37 cellular contexts compared by ENCODE assay signal in genomic region chr12:111254106-111254505, GRCh38.
A peak's percentile ranks its signal among the peaks of the same experiment; 100 is the strongest.
DNase-seq lines count a peak whose midpoint lies in the region; ATAC-seq, FAIRE-seq and TF ChIP-seq lines count a peak whose summit lies in the region.
"Had no signal": no experiment of that assay in that cellular context is flagged by ENCODE, and none has a peak within 500 bp of the region (broad histone marks: within the 10 kb centered on the region; RNA-seq: fewer than 3 reads in every experiment).

No MANE protein-coding gene starts in this region.

- no peak overlapping the region for H2BK15ac ChIP-seq in H1 (ENCODE audit: low read length)

- 0% methylated on average over 2 of the region's 3 CpGs for WGBS in HepG2 (ENCODE audit: low lambda C conversion rate)
- WGBS in right lobe of liver (ENCODE audit: insufficient coverage, low coverage, low lambda C conversion rate, missing lambda C conversion rate) = 63% methylated on average over 2 of the region's 3 CpGs
- 0% methylated on average over 3 of the region's 3 CpGs for WGBS in K562 (ENCODE audit: insufficient coverage, low coverage, missing lambda C conversion rate)
- WGBS in H1 (ENCODE audit: extremely low coverage in 1 of 2, insufficient coverage in 1 of 2, insufficient read length in 1 of 2, insufficient replicate concordance in 2 of 2, low coverage in 1 of 2, low lambda C conversion rate in 2 of 2, missing lambda C conversion rate in 1 of 2), 2 experiments = 96% methylated on average over 3 of the region's 3 CpGs; no CpG with 5 or more reads in 1 of the 2 experiments
- no CpG with 5 or more reads among the region's 3 CpGs for WGBS in trophoblast cell (ENCODE audit: extremely low coverage, insufficient coverage, insufficient read length)

- H2BK12ac ChIP-seq in H1 (ENCODE audit: low read depth, low read length) = no peak overlapping the region
- no peak overlapping the region for H2BK12ac ChIP-seq in trophoblast cell (ENCODE audit: low read length)

- H3K9me3 ChIP-seq in HepG2 (ENCODE audit: low read length) (no peaks in the 10 kb centered on the region), right lobe of liver (no peaks in the 10 kb centered on the region), K562 (replicated peaks; ENCODE audit: control insufficient read depth, insufficient read depth, low read depth, low read length) (no peaks in the 10 kb centered on the region), H1 (ENCODE audit: insufficient read depth in 2 of 2, low read depth in 1 of 2, low read length in 1 of 2) (no peaks in the 10 kb centered on the region), trophoblast cell (ENCODE audit: insufficient read depth, low read depth, low read length) (no peaks in the 10 kb centered on the region)
- H3K9me3 ChIP-seq: A549; BE2C; BLaER1; BLaER1 treated with 17β-estradiol and CSF1 and Interleukin-3, amounts not matched to agents 10 nM and 100 nM; Caco-2 had no signal

- no peaks in the 10 kb centered on the region for H3K4me1 ChIP-seq in HepG2 (ENCODE audit: insufficient read depth, low read length)
- H3K4me1 ChIP-seq in right lobe of liver = no peaks in the 10 kb centered on the region
- H3K4me1 ChIP-seq in K562 (replicated peaks in 1 of 2; ENCODE audit: control insufficient read depth in 2 of 2, insufficient read depth in 2 of 2, low read length in 2 of 2) = no peaks in the 10 kb centered on the region; a peak in 1 of 5 replicates
- no peaks in the 10 kb centered on the region; a peak in 1 of 7 replicates for H3K4me1 ChIP-seq in H1 (replicated peaks in 1 of 4; ENCODE audit: control insufficient read depth in 3 of 4, insufficient read depth in 4 of 4, low read length in 3 of 4)
- no peaks in the 10 kb centered on the region for H3K4me1 ChIP-seq in trophoblast cell (ENCODE audit: control insufficient read depth in 1 of 2, insufficient read depth in 2 of 2, low read length in 2 of 2)
- H3K4me1 ChIP-seq: A549, BE2C, Caco-2 had no signal

- H3K4me1 Mint-ChIP-seq in chondrocyte (ENCODE audit: low read depth) = no peaks in the 10 kb centered on the region
- H3K4me1 Mint-ChIP-seq: B cell; CD4-positive, alpha-beta memory T cell; CD8-positive, alpha-beta memory T cell had no signal

- H2AFZ ChIP-seq in HepG2 (ENCODE audit: low read length) (no peak overlapping the region), K562 (ENCODE audit: low read depth, low read length) (no peak overlapping the region), H1 (ENCODE audit: low read length) (no peak overlapping the region), trophoblast cell (ENCODE audit: insufficient read depth, low read length, poor library complexity) (no peak overlapping the region)

- H3K79me1 ChIP-seq in H1 (ENCODE audit: low read depth, low read length) (no peaks in the 10 kb centered on the region), trophoblast cell (ENCODE audit: low read length) (no peaks in the 10 kb centered on the region)

- no peaks in the 10 kb centered on the region for H3K36me3 ChIP-seq in HepG2 (replicated peaks in 1 of 2; ENCODE audit: control insufficient read depth in 1 of 2, insufficient read depth in 2 of 2, low read length in 2 of 2)
- H3K36me3 ChIP-seq in right lobe of liver = no peaks in the 10 kb centered on the region
- H3K36me3 ChIP-seq in K562 (ENCODE audit: control insufficient read depth, insufficient read depth, low read length) = no peaks in the 10 kb centered on the region
- no peaks in the 10 kb centered on the region for H3K36me3 ChIP-seq in H1 (ENCODE audit: control insufficient read depth in 2 of 4, insufficient read depth in 4 of 4, low read length in 3 of 4)
- H3K36me3 ChIP-seq in trophoblast cell (ENCODE audit: control insufficient read depth in 1 of 2, insufficient read depth in 2 of 2, low read length in 2 of 2) = no peaks in the 10 kb centered on the region
- H3K36me3 ChIP-seq: BE2C; BLaER1; BLaER1 treated with 17β-estradiol and CSF1 and Interleukin-3, amounts not matched to agents 10 nM and 100 nM had no signal

- no peak for DNase-seq in HepG2 (ENCODE audit: low spot score)
- DNase-seq in right lobe of liver = no peak
- DNase-seq in K562 (ENCODE audit: extremely low read depth in 1 of 4, low spot score in 3 of 4) = no peak
- no peak for DNase-seq in H1 (ENCODE audit: low read depth in 1 of 2, low spot score in 2 of 2)
- DNase-seq in trophoblast cell = no peak
- DNase-seq in chondrocyte (ENCODE audit: low spot score) = no peak
- DNase-seq: 8988T; ACHN; AML-193; BE2C; C1 segment of cervical spinal cord; Caco-2; Calu3; CD4-positive, alpha-beta memory T cell; CD4-positive, alpha-beta T cell; CD4-positive, CD25-positive, alpha-beta regulatory T cell; CD8-positive, alpha-beta memory T cell; CD8-positive, alpha-beta T cell; COR-L47; DMS 273 treated with DMSO at 0.1 percent for 48 hours; DMS153; DMS53; DMS79; DMS79 treated with DMSO at 0.1 percent for 48 hours; DND-41; EL had no signal

- no peak overlapping the region for H3K56ac ChIP-seq in H1 (replicated peaks; ENCODE audit: insufficient read length, low read depth, low read length)

- TF ChIP-seq POLR2A in HepG2 (IDR thresholded peaks at IDR 0.05; ENCODE audit: insufficient read depth in 1 of 2, low read depth in 2 of 2, low read length in 2 of 2) (no peak), right lobe of liver (IDR thresholded peaks at IDR 0.05) (no peak), K562 (conservative IDR thresholded peaks at IDR 0.05) (no peak), H1 (IDR thresholded peaks at IDR 0.05; ENCODE audit: control extremely low read depth in 1 of 2, low read depth in 2 of 2, low read length in 2 of 2) (no peak)

- CTCF ChIA-PET in HepG2 (lab: Yijun Ruan, JAX; ENCODE audit: low intra/inter-chr PET ratio, low total read pairs) (no interaction called here), K562 (lab: Yijun Ruan, JAX; ENCODE audit: low intra/inter-chr PET ratio) (no interaction called here), H1 (lab: Charles Lee; ENCODE audit: partially characterized antibody) (interaction anchor here (1.2 to 11.8 kb wide), 3 partner anchors 13 to 45 kb away, joined by 4 to 82 read pairs (median 63); no protein-coding TSS in a partner anchor)

- intact Hi-C loops in HepG2 (cut with micrococcal nuclease; ENCODE audit: unreplicated experiment) (no loop called here), right lobe of liver (cut with DNase I) (no loop called here), K562 (cut with micrococcal nuclease) (no loop called here)

- H2BK120ac ChIP-seq in H1 (replicated peaks; ENCODE audit: low read depth, low read length) (no peak overlapping the region), trophoblast cell (ENCODE audit: insufficient read depth, low read length, poor library complexity) (no peak overlapping the region)

- TF ChIP-seq CTCF in HepG2 (CRISPR knock-in tag; IDR thresholded peaks at IDR 0.05) (no peak), right lobe of liver (IDR thresholded peaks at IDR 0.05) (no peak), K562 (IDR thresholded peaks at IDR 0.05 in 2 of 3, conservative IDR thresholded peaks at IDR 0.05 in 1 of 3; ENCODE audit: insufficient read depth in 2 of 3, low read depth in 1 of 3, low read length in 3 of 3) (no peak), H1 (IDR thresholded peaks at IDR 0.05; ENCODE audit: control extremely low read depth in 1 of 3, insufficient read depth in 1 of 3, low read depth in 1 of 3, low read length in 3 of 3) (no peak), chondrocyte (IDR thresholded peaks at IDR 0.05) (no peak)

- no TSS peak for BruUV-seq in HepG2 (replicated peaks; lab: Mats Ljungman, UMichigan)
- no TSS peak for BruUV-seq in K562 (replicated peaks; lab: Mats Ljungman, UMichigan)

- H2AK5ac ChIP-seq in H1 (ENCODE audit: low read depth, low read length) (no peak overlapping the region), trophoblast cell (ENCODE audit: low read length) (no peak overlapping the region)

- no peak overlapping the region for H3K4me2 ChIP-seq in HepG2 (ENCODE audit: low read depth, low read length)
- no peak overlapping the region for H3K4me2 ChIP-seq in K562 (ENCODE audit: insufficient read depth, low read length)
- no peak overlapping the region for H3K4me2 ChIP-seq in H1 (ENCODE audit: insufficient read depth in 1 of 2, low read depth in 2 of 2, low read length in 2 of 2)
- H3K4me2 ChIP-seq in trophoblast cell (ENCODE audit: low read length) = no peak overlapping the region
- H3K4me2 ChIP-seq: A549; BLaER1; BLaER1 treated with 17β-estradiol and CSF1 and Interleukin-3, amounts not matched to agents 10 nM and 100 nM had no signal

- H3K4ac ChIP-seq in H1 (replicated peaks; ENCODE audit: insufficient read length, low read depth, low read length) = peak overlapping the region; percentile 44
- H3K4ac ChIP-seq in trophoblast cell (ENCODE audit: low read depth, low read length) = no peak overlapping the region

- peaks cover 37% of the 10 kb centered on the region for H3K27me3 Mint-ChIP-seq in chondrocyte (ENCODE audit: low read depth)

- TF ChIP-seq RAD21 in HepG2 (CRISPR knock-in tag; IDR thresholded peaks at IDR 0.05) (no peak), K562 (CRISPR knock-in tag; conservative IDR thresholded peaks at IDR 0.05 in 1 of 2, IDR thresholded peaks at IDR 0.05 in 1 of 2) (no peak), H1 (IDR thresholded peaks at IDR 0.05 in 1 of 2, conservative IDR thresholded peaks at IDR 0.05 in 1 of 2; ENCODE audit: low read depth in 2 of 2, low read length in 2 of 2) (no peak)

- ATAC-seq in HepG2 (no peak), right lobe of liver (no peak), K562 (no peak), GM21737 (IDR thresholded peaks at IDR 0.05; ENCODE audit: unreplicated experiment) (no peak), GM21717 (IDR thresholded peaks at IDR 0.05; ENCODE audit: unreplicated experiment) (no peak)
- ATAC-seq: A549; CD8-positive, alpha-beta T cell had no signal

- H3K4me3 Mint-ChIP-seq in chondrocyte (ENCODE audit: unreplicated experiment) = no peak overlapping the region
- H3K4me3 Mint-ChIP-seq: B cell; CD14-positive monocyte; CD4-positive, alpha-beta memory T cell; CD4-positive, alpha-beta T cell; CD4-positive, CD25-positive, alpha-beta regulatory T cell; CD8-positive, alpha-beta memory T cell; CD8-positive, alpha-beta T cell had no signal

- H3K9me1 ChIP-seq in K562 (ENCODE audit: control insufficient read depth, insufficient read depth, low read length) = no peaks in the 10 kb centered on the region

- H3K9ac ChIP-seq in HepG2 (ENCODE audit: insufficient read depth, low read depth, low read length) = no peak overlapping the region
- no peak overlapping the region for H3K9ac ChIP-seq in K562 (ENCODE audit: insufficient read depth in 1 of 2, low read depth in 2 of 2, low read length in 2 of 2)
- H3K9ac ChIP-seq in H1 (replicated peaks in 1 of 4; ENCODE audit: extremely low read depth in 1 of 4, low read depth in 3 of 4, low read length in 3 of 4) = no peak overlapping the region
- peak overlapping the region; percentile 70 for H3K9ac ChIP-seq in trophoblast cell (ENCODE audit: low read length)
- H3K9ac ChIP-seq: BLaER1; BLaER1 treated with 17β-estradiol and CSF1 and Interleukin-3, amounts not matched to agents 10 nM and 100 nM had no signal

- POLR2A ChIA-PET in HepG2 (lab: Yijun Ruan, JAX) (no interaction called here), K562 (lab: Yijun Ruan, JAX) (no interaction called here), H1 (lab: Charles Lee; ENCODE audit: partially characterized antibody) (no interaction called here)

- no peak overlapping the region for H3K18ac ChIP-seq in H1 (ENCODE audit: extremely low read depth, low read length)
- H3K18ac ChIP-seq in trophoblast cell (ENCODE audit: low read length) = no peak overlapping the region

- H4K91ac ChIP-seq in H1 (replicated peaks; ENCODE audit: insufficient read length, low read length) (no peak overlapping the region), trophoblast cell (ENCODE audit: low read depth, low read length) (no peak overlapping the region)

- H3K23me2 ChIP-seq in H1 (ENCODE audit: low read depth, low read length) = no peaks in the 10 kb centered on the region; the same call in 1 of the 2 replicates

- H4K20me1 ChIP-seq in HepG2 (ENCODE audit: insufficient read depth, low read length) (no peaks in the 10 kb centered on the region), K562 (replicated peaks; ENCODE audit: control insufficient read depth, insufficient read depth, low read length) (no peaks in the 10 kb centered on the region; the same call in 1 of the 2 replicates), H1 (replicated peaks in 1 of 2; ENCODE audit: control insufficient read depth in 1 of 2, insufficient read depth in 2 of 2, low read length in 2 of 2) (peaks cover 0 to 1% of the 10 kb centered on the region in 2 experiments)
- H4K20me1 ChIP-seq: BLaER1; BLaER1 treated with 17β-estradiol and CSF1 and Interleukin-3, amounts not matched to agents 10 nM and 100 nM had no signal

- no peak overlapping the region for H4K12ac ChIP-seq in trophoblast cell (ENCODE audit: low read depth, low read length)

- H3K4me3 ChIP-seq in HepG2 (replicated peaks in 1 of 3; ENCODE audit: insufficient read depth in 1 of 3, low read depth in 2 of 3, low read length in 3 of 3) (no peak overlapping the region), right lobe of liver (no peak overlapping the region), K562 (no peak overlapping the region), H1 (ENCODE audit: extremely low read depth in 1 of 4, insufficient read depth in 2 of 4, low read depth in 3 of 4, low read length in 4 of 4) (no peak overlapping the region), trophoblast cell (ENCODE audit: low read depth, low read length) (no peak overlapping the region)
- H3K4me3 ChIP-seq: A549; BLaER1; BLaER1 treated with 17β-estradiol and CSF1 and Interleukin-3, amounts not matched to agents 10 nM and 100 nM had no signal

- H3K27ac ChIP-seq in HepG2 (ENCODE audit: extremely low read length, insufficient read depth, low read length) (no peak overlapping the region), right lobe of liver (no peak overlapping the region), K562 (ENCODE audit: extremely low read depth, low read depth, low read length) (no peak overlapping the region), H1 (ENCODE audit: low read depth, low read length) (no peak overlapping the region), trophoblast cell (ENCODE audit: low read depth, low read length) (no peak overlapping the region)
- H3K27ac ChIP-seq: 22Rv1; A549; BLaER1; BLaER1 treated with 17β-estradiol and CSF1 and Interleukin-3, amounts not matched to agents 10 nM and 100 nM; C4-2B had no signal

- H3K14ac ChIP-seq in H1 (ENCODE audit: insufficient read length) = no peak overlapping the region
- H3K14ac ChIP-seq in trophoblast cell (ENCODE audit: low read length) = no peak overlapping the region

- no peak for TF ChIP-seq EP300 in HepG2 (IDR thresholded peaks at IDR 0.05; ENCODE audit: low read depth in 2 of 2, low read length in 2 of 2)
- no peak for TF ChIP-seq EP300 in HepG2 (CRISPR knock-in tag; IDR thresholded peaks at IDR 0.05; ENCODE audit: borderline replicate concordance)
- no peak for TF ChIP-seq EP300 in K562 (IDR thresholded peaks at IDR 0.05; ENCODE audit: low read length)
- TF ChIP-seq EP300 in H1 (IDR thresholded peaks at IDR 0.05; ENCODE audit: borderline replicate concordance in 1 of 2, low read depth in 2 of 2, low read length in 2 of 2) = no peak

- no peak overlapping the region for H4K5ac ChIP-seq in H1 (ENCODE audit: insufficient read length, low read depth, low read length)

- H2BK5ac ChIP-seq in H1 (ENCODE audit: low read depth, low read length) (no peak overlapping the region), trophoblast cell (ENCODE audit: low read depth, low read length, poor library complexity) (no peak overlapping the region)

- in situ Hi-C loops in HepG2 (cut with HindIII; ENCODE audit: extremely low pct_ligation_motif_present, low pct_unique_long_range_greater_than_20kb) (no loop called here), K562 (cut with MboI) (no loop called here)

- H3K27ac Mint-ChIP-seq in chondrocyte (ENCODE audit: unreplicated experiment) = no peak overlapping the region
- H3K27ac Mint-ChIP-seq: B cell; CD4-positive, alpha-beta memory T cell; CD4-positive, alpha-beta T cell; CD4-positive, CD25-positive, alpha-beta regulatory T cell; CD8-positive, alpha-beta memory T cell; CD8-positive, alpha-beta T cell had no signal

- H3K36me3 Mint-ChIP-seq in chondrocyte (ENCODE audit: low read depth) = no peaks in the 10 kb centered on the region
- H3K36me3 Mint-ChIP-seq: CD14-positive monocyte; CD4-positive, alpha-beta memory T cell; CD4-positive, CD25-positive, alpha-beta regulatory T cell; CD8-positive, alpha-beta memory T cell; CD8-positive, alpha-beta T cell had no signal

- H2BK20ac ChIP-seq in H1 (ENCODE audit: low read length) = no peak overlapping the region

- no peak overlapping the region for H3K23ac ChIP-seq in H1 (ENCODE audit: insufficient read length)
- no peak overlapping the region for H3K23ac ChIP-seq in trophoblast cell (ENCODE audit: low read length)

- H3K9me3 Mint-ChIP-seq in chondrocyte (ENCODE audit: low read depth) = no peaks in the 10 kb centered on the region
- H3K9me3 Mint-ChIP-seq: CD4-positive, alpha-beta memory T cell; CD4-positive, alpha-beta T cell; CD4-positive, CD25-positive, alpha-beta regulatory T cell; CD8-positive, alpha-beta memory T cell; CD8-positive, alpha-beta T cell had no signal

- H4K8ac ChIP-seq in H1 (ENCODE audit: extremely low read depth, insufficient read depth, low read length) (no peak overlapping the region; the same call in 1 of the 2 replicates), trophoblast cell (ENCODE audit: low read depth, low read length) (no peak overlapping the region)

- H3K27me3 ChIP-seq in HepG2 (ENCODE audit: control insufficient read depth in 1 of 2, insufficient read depth in 2 of 2, low read length in 2 of 2) = peaks cover 6 to 35% of the 10 kb centered on the region in 2 experiments; a peak in 4 of 5 replicates
- H3K27me3 ChIP-seq in right lobe of liver = no peaks in the 10 kb centered on the region
- H3K27me3 ChIP-seq in K562 (ENCODE audit: control insufficient read depth in 2 of 2, insufficient read depth in 2 of 2, low read length in 2 of 2) = peaks cover 19 to 53% of the 10 kb centered on the region in 2 experiments
- no peaks in the 10 kb centered on the region for H3K27me3 ChIP-seq in H1 (replicated peaks in 1 of 4; ENCODE audit: control insufficient read depth in 3 of 4, extremely low read depth in 1 of 4, insufficient read depth in 3 of 4, low read length in 3 of 4)
- H3K27me3 ChIP-seq in trophoblast cell (ENCODE audit: insufficient read depth, low read length) = no peaks in the 10 kb centered on the region
- H3K27me3 ChIP-seq: BE2C; BLaER1; BLaER1 treated with 17β-estradiol and CSF1 and Interleukin-3, amounts not matched to agents 10 nM and 100 nM had no signal

- FAIRE-seq in HepG2 (lab: Jason Lieb, UNC) (no peak), K562 (lab: Jason Lieb, UNC) (no peak), H1 (lab: Jason Lieb, UNC) (no peak)
- FAIRE-seq: A204.1, A549, D721Med had no signal

- H3K79me2 ChIP-seq in HepG2 (ENCODE audit: insufficient read depth, low read length) (no peaks in the 10 kb centered on the region), K562 (ENCODE audit: control insufficient read depth, insufficient read depth, low read length) (no peaks in the 10 kb centered on the region), H1 (ENCODE audit: control insufficient read depth in 1 of 2, insufficient read depth in 2 of 2, low read length in 2 of 2) (no peaks in the 10 kb centered on the region), trophoblast cell (ENCODE audit: control insufficient read depth, insufficient read depth, low read length, poor library complexity) (no peaks in the 10 kb centered on the region)

Comparison
In these comparisons a context has a peak if more than half of its experiments do, and no peak if none do; other contexts are left out.
1. Of the 241 proteins assayed by ChIP-seq in both HepG2 and K562: peak only in HepG2: none; only in K562: none; in both: ZKSCAN1; in neither: 240.